ENCODE assay signal across 25 cellular contexts in the genomic region with DNA sequence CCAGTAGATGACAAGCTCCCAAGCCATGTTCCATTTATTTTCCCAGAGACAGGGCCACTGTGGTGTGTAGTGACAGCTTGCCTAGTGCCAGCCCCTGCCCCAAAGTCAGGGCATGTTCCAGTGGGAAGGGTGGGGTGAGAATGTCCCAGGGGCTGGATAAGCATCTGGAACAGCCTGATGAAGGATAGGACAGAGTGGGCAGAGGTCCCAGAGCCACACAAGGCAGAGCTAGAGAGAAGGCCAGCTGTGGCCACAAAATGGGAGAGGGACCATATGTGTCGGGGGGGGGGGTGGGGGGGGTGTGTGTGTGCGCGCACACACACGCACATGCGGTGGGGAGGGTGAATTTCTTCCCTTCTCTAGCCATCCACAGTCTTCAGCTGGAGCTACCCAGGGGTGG.
"Had no signal": no experiment of that assay in that cellular context is flagged by ENCODE, and none has a peak within 500 bp of the region (broad histone marks: within the 10 kb centered on the region; RNA-seq: fewer than 3 reads in every experiment).

No MANE protein-coding gene starts in this region.

- H3K36me3 Mint-ChIP-seq: memory B cell, naive B cell, neural progenitor cell, type B pancreatic cell had no signal

- H3K9me3 Mint-ChIP-seq: dendritic cell treated with granulocyte-macrophage colony-stimulating factor and Interleukin-4, amounts not matched to agents 40 ng/mL and 50 ng/mL, for 4 days; memory B cell; naive B cell; nephron; neural progenitor cell; type B pancreatic cell had no signal

- H3K4me3 Mint-ChIP-seq: dendritic cell treated with granulocyte-macrophage colony-stimulating factor and Interleukin-4, amounts not matched to agents 40 ng/mL and 50 ng/mL, for 4 days; memory B cell; nephron; neural progenitor cell had no signal

- H3K9me3 ChIP-seq: esophagus muscularis mucosa, gastroesophageal sphincter, heart left ventricle, mucosa of descending colon, right lobe of liver, stomach, tibial artery had no signal

- H3K36me3 ChIP-seq: esophagus muscularis mucosa, gastroesophageal sphincter, heart left ventricle, neural progenitor cell, right lobe of liver, stomach, tibial artery had no signal

- H3K4me2 ChIP-seq: hepatocyte, neural progenitor cell had no signal

- H3K27ac Mint-ChIP-seq: dendritic cell treated with granulocyte-macrophage colony-stimulating factor and Interleukin-4, amounts not matched to agents 40 ng/mL and 50 ng/mL, for 4 days; memory B cell; neural progenitor cell; progenitor cell of endocrine pancreas had no signal

- H3K4me1 ChIP-seq: esophagus muscularis mucosa, foreskin keratinocyte, gastroesophageal sphincter, heart left ventricle, neural progenitor cell, parathyroid adenoma, right lobe of liver, stomach, tibial artery had no signal

- ATAC-seq: foreskin keratinocyte, gastroesophageal sphincter, heart left ventricle, left lobe of liver, mucosa of descending colon, right lobe of liver had no signal

- H3K27ac ChIP-seq: esophagus muscularis mucosa, foreskin keratinocyte, gastroesophageal sphincter, heart left ventricle, hepatocyte, neural progenitor cell, parathyroid adenoma, right lobe of liver, stomach, tibial artery had no signal

- H3K4me3 ChIP-seq: esophagus muscularis mucosa, gastroesophageal sphincter, heart left ventricle, hepatocyte, lung, mucosa of descending colon, neural progenitor cell, right lobe of liver, stomach, tibial artery had no signal

- H3K9ac ChIP-seq: neural progenitor cell, parathyroid adenoma had no signal

- DNase-seq: effector memory CD4-positive, alpha-beta T cell; foreskin keratinocyte; heart left ventricle; kidney; mucosa of descending colon; naive B cell; right lobe of liver; small intestine; stimulated activated CD4-positive, alpha-beta T cell treated with anti-CD3 and anti-CD28 coated beads, Interleukin-15, amount 100 ng/mL, for 24 hours; stimulated activated CD4-positive, alpha-beta T cell treated with anti-CD3 and anti-CD28 coated beads, Interleukin-2, amount 100 ng/mL, for 48 hours; stimulated activated naive CD4-positive, alpha-beta T cell treated with Interleukin-2 at 50 U/mL for 16 hours; stomach; tibial artery had no signal

- H3K27me3 ChIP-seq: gastroesophageal sphincter, heart left ventricle, hepatocyte, neural progenitor cell, right lobe of liver, stomach had no signal

- H3K27me3 Mint-ChIP-seq: dendritic cell treated with granulocyte-macrophage colony-stimulating factor and Interleukin-4, amounts not matched to agents 40 ng/mL and 50 ng/mL, for 4 days; memory B cell had no signal
